In the genomic region with DNA sequence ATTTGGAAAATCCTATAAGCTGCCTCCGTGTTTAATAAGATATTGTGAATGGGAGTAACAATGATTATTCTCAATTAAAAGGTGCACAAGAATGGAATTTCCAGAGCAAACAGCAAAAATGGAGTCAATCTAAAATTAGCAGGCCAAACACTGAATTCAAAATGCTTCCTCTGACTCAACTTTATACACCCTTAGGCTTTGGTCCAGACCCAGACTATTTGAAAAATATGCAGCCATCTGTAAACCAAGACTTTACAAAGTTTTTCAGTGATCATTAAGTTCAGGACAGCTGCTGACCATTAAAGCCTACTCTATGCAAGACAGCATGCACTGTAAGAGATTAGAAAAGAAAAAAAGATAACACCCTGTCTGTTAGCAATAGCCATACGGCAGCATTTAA, we compare ENCODE assay signal across 14 cellular contexts. TPM values are rescaled to one million over a fixed set of nuclear protein-coding genes. Genes with fewer than 3 reads are reported as not detected.
DNase-seq lines count a peak whose midpoint lies in the region; TF ChIP-seq lines count a peak whose summit lies in the region.
"Had no signal": no experiment of that assay in that cellular context is flagged by ENCODE, and none has a peak within 500 bp of the region (broad histone marks: within the 10 kb centered on the region; RNA-seq: fewer than 3 reads in every experiment).

No MANE protein-coding gene starts in this region.

- peaks cover 0 to 35% (median 17%) of the 10 kb centered on the region in 4 donors for H3K4me1 ChIP-seq in sigmoid colon

- peaks cover 1% of the 10 kb centered on the region for H3K36me3 Mint-ChIP-seq in activated CD4-positive, alpha-beta T cell treated with anti-CD3 and anti-CD28 coated beads, Interleukin-2, amount 10 ng/mL, durations not matched to agents 24 days and 14 days (ENCODE audit: low read depth)

- no peaks in the 10 kb centered on the region for H3K9me3 ChIP-seq in sigmoid colon

- H3K4me3 ChIP-seq in epithelial cell of esophagus (ENCODE audit: low read length) (no peak overlapping the region), sigmoid colon (no peak overlapping the region)

- TF ChIP-seq CTCF in epithelial cell of esophagus (IDR thresholded peaks at IDR 0.05; ENCODE audit: insufficient read depth, low read depth, low read length, missing control alignments) (no peak), sigmoid colon (IDR thresholded peaks at IDR 0.05) (no peak)

- H3K27me3 ChIP-seq in sigmoid colon: no peaks in the 10 kb centered on the region

- DNase-seq in COLO829 (ENCODE audit: low spot score) (peak; percentile 11), NCI-H82 (lab: John Stamatoyannopoulos, UW) (peak; percentile 39), epithelial cell of esophagus (ENCODE audit: low read depth) (peak; percentile 35), sigmoid colon (no peak), GOT3 (lab: John Stamatoyannopoulos, UW) (no peak), NCI-H1092 treated with DMSO at 0.1 percent for 48 hours (lab: John Stamatoyannopoulos, UW) (no peak), COLO668 (lab: John Stamatoyannopoulos, UW; ENCODE audit: unreplicated experiment) (no peak)
- no peak for DNase-seq in activated CD4-positive, alpha-beta T cell treated with anti-CD3 and anti-CD28 coated beads, Interleukin-2, amount 10 ng/mL, durations not matched to agents 24 days and 14 days
- DNase-seq: DMS79 treated with DMSO at 0.1 percent for 48 hours, hypothalamus, NCI-H146 had no signal

- H3K9me3 Mint-ChIP-seq in activated CD4-positive, alpha-beta T cell treated with anti-CD3 and anti-CD28 coated beads, Interleukin-2, amount 10 ng/mL, durations not matched to agents 24 days and 14 days: no peaks in the 10 kb centered on the region
- H3K9me3 Mint-ChIP-seq: central memory CD8-positive, alpha-beta T cell; T-helper 1 cell treated with Interleukin-12 subunit alpha and Interleukin-12 subunit beta and Interleukin-4 antibody, amounts not matched to agents 30 μg/mL and 1 μg/mL, for 36 hours had no signal

- no peak overlapping the region for H3K27ac Mint-ChIP-seq in activated CD4-positive, alpha-beta T cell treated with anti-CD3 and anti-CD28 coated beads, Interleukin-2, amount 10 ng/mL, durations not matched to agents 24 days and 14 days
- H3K27ac Mint-ChIP-seq: T-helper 1 cell treated with Interleukin-12 subunit alpha and Interleukin-12 subunit beta and Interleukin-4 antibody, amounts not matched to agents 30 μg/mL and 1 μg/mL, for 36 hours had no signal

- H3K4me1 Mint-ChIP-seq in activated CD4-positive, alpha-beta T cell treated with anti-CD3 and anti-CD28 coated beads, Interleukin-2, amount 10 ng/mL, durations not matched to agents 24 days and 14 days: peaks cover 55% of the 10 kb centered on the region

- H3K27me3 Mint-ChIP-seq in activated CD4-positive, alpha-beta T cell treated with anti-CD3 and anti-CD28 coated beads, Interleukin-2, amount 10 ng/mL, durations not matched to agents 24 days and 14 days: no peaks in the 10 kb centered on the region
- H3K27me3 Mint-ChIP-seq: central memory CD8-positive, alpha-beta T cell had no signal

- H3K27ac ChIP-seq in sigmoid colon: peak overlapping the region; percentile 18 to 40 (median 30)

- intact Hi-C loops in sigmoid colon (cut with DNase I): no loop called here
- intact Hi-C loops in activated CD4-positive, alpha-beta T cell treated with anti-CD3 and anti-CD28 coated beads, Interleukin-2, amount 10 ng/mL, durations not matched to agents 24 days and 14 days (cut with micrococcal nuclease): no loop called here

- no peaks in the 10 kb centered on the region for H3K36me3 ChIP-seq in sigmoid colon

- no peak for TF ChIP-seq EP300 in sigmoid colon (IDR thresholded peaks at IDR 0.05)

- WGBS in sigmoid colon, 2 donors: 78 to 80% methylated on average over 2 of the region's 2 CpGs

- no peak overlapping the region for H3K4me3 Mint-ChIP-seq in activated CD4-positive, alpha-beta T cell treated with anti-CD3 and anti-CD28 coated beads, Interleukin-2, amount 10 ng/mL, durations not matched to agents 24 days and 14 days
- H3K4me3 Mint-ChIP-seq: central memory CD8-positive, alpha-beta T cell; T-helper 1 cell treated with Interleukin-12 subunit alpha and Interleukin-12 subunit beta and Interleukin-4 antibody, amounts not matched to agents 30 μg/mL and 1 μg/mL, for 36 hours had no signal

- no peak for TF ChIP-seq POLR2A in sigmoid colon (IDR thresholded peaks at IDR 0.05)

RNA-seq across cellular contexts. Expression of a gene that starts 39.4 kb away (rescaled TPM):
- total RNA-seq in sigmoid colon: not detected
- not detected for polyA plus RNA-seq in sigmoid colon
- 0.26 and 0.72 TPM in 2 replicates for total RNA-seq in activated CD4-positive, alpha-beta T cell treated with anti-CD3 and anti-CD28 coated beads, Interleukin-2, amount 10 ng/mL, durations not matched to agents 24 days and 14 days
- total RNA-seq: mononuclear cell had no signal

Comparison
In these comparisons a context has a peak if more than half of its experiments do, and no peak if none do; other contexts are left out.
1. DNase-seq: peak in COLO829 (single experiment), NCI-H82 (single experiment) and epithelial cell of esophagus (single experiment); none in sigmoid colon (single experiment), GOT3 (single experiment), NCI-H1092 treated with DMSO at 0.1 percent for 48 hours (single experiment), COLO668 (single experiment) and activated CD4-positive, alpha-beta T cell treated with anti-CD3 and anti-CD28 coated beads, Interleukin-2, amount 10 ng/mL, durations not matched to agents 24 days and 14 days (single experiment).